Comparison of ENCODE assay signal across 9 cellular contexts in genomic region chr22:46287873-46288751, GRCh38. TPM values are rescaled to one million over a fixed set of nuclear protein-coding genes. Genes with fewer than 3 reads are reported as not detected.
DNase-seq lines count a peak whose midpoint lies in the region; ATAC-seq and TF ChIP-seq lines count a peak whose summit lies in the region.
"Had no signal": no experiment of that assay in that cellular context is flagged by ENCODE, and none has a peak within 500 bp of the region (broad histone marks: within the 10 kb centered on the region; RNA-seq: fewer than 3 reads in every experiment).

No MANE protein-coding gene starts in this region.

- H3K4me1 ChIP-seq in osteoblast (ENCODE audit: insufficient read depth, low read length) = no peaks in the 10 kb centered on the region
- H3K4me1 ChIP-seq: A549 had no signal

- H3K9me3 Mint-ChIP-seq in activated CD4-positive, alpha-beta T cell treated with anti-CD3 and anti-CD28 coated beads for 36 hours (ENCODE audit: low read depth) = no peaks in the 10 kb centered on the region

- intact Hi-C loops in activated CD4-positive, alpha-beta T cell treated with anti-CD3 and anti-CD28 coated beads for 36 hours (cut with DNase I, micrococcal nuclease) = no loop called here

- no peak overlapping the region for H2AFZ ChIP-seq in osteoblast (ENCODE audit: low read length)

- no peak overlapping the region for H3K4me3 ChIP-seq in osteoblast (ENCODE audit: insufficient read depth, low read length)
- H3K4me3 ChIP-seq: A549 had no signal

- H3K79me2 ChIP-seq in osteoblast (ENCODE audit: insufficient read depth, low read length) = no peaks in the 10 kb centered on the region

- CTCF ChIA-PET in activated CD4-positive, alpha-beta T cell treated with anti-CD3 and anti-CD28 coated beads for 36 hours (lab: Charles Lee) = no interaction called here

- DNase-seq in activated CD4-positive, alpha-beta T cell treated with anti-CD3 and anti-CD28 coated beads for 36 hours = peak; percentile 40
- DNase-seq in activated CD4-positive, alpha-beta T cell treated with anti-CD3 and anti-CD28 coated beads, Interleukin-2, amount 50 U/mL, for 1 hour = no peak
- DNase-seq in activated gamma-delta T cell treated with Interleukin-2 at 50 U/mL for 16 hours (peak; percentile 39), osteoblast (ENCODE audit: insufficient read length, low spot score, missing footprints) (peak; percentile 56), NCI-H2029 treated with DMSO at 0.1 percent for 48 hours (lab: John Stamatoyannopoulos, UW) (no peak), NCI-H187 treated with DMSO at 0.1 percent for 48 hours (lab: John Stamatoyannopoulos, UW) (no peak)

- peaks cover 33% of the 10 kb centered on the region for H3K36me3 ChIP-seq in osteoblast (ENCODE audit: insufficient read depth, low read length)

- peaks cover 3% of the 10 kb centered on the region for H3K4me1 Mint-ChIP-seq in activated CD4-positive, alpha-beta T cell treated with anti-CD3 and anti-CD28 coated beads for 36 hours

- H3K4me3 Mint-ChIP-seq in activated CD4-positive, alpha-beta T cell treated with anti-CD3 and anti-CD28 coated beads for 36 hours = peak overlapping the region; percentile 56

- no peak overlapping the region for H3K4me2 ChIP-seq in osteoblast (ENCODE audit: insufficient read depth, low read length)
- H3K4me2 ChIP-seq: A549 had no signal

- TF ChIP-seq CTCF in osteoblast (IDR thresholded peaks at IDR 0.05; ENCODE audit: extremely low read depth, low read depth, low read length) = no peak

- no peaks in the 10 kb centered on the region for H3K9me3 ChIP-seq in osteoblast (ENCODE audit: low read depth, low read length)
- H3K9me3 ChIP-seq: A549 had no signal

- H3K27ac ChIP-seq in osteoblast (ENCODE audit: low read depth, low read length) = no peak overlapping the region
- H3K27ac ChIP-seq: A549 had no signal

- POLR2A ChIA-PET in activated CD4-positive, alpha-beta T cell treated with anti-CD3 and anti-CD28 coated beads for 36 hours (lab: Charles Lee) = no interaction called here

- H3K36me3 Mint-ChIP-seq in activated CD4-positive, alpha-beta T cell treated with anti-CD3 and anti-CD28 coated beads for 36 hours (ENCODE audit: low read depth) = peaks cover 5% of the 10 kb centered on the region

- peak overlapping the region; percentile 47 for H3K27ac Mint-ChIP-seq in activated CD4-positive, alpha-beta T cell treated with anti-CD3 and anti-CD28 coated beads for 36 hours

- no peaks in the 10 kb centered on the region for H4K20me1 ChIP-seq in osteoblast (ENCODE audit: insufficient read depth, low read length)

- H3K27me3 ChIP-seq in osteoblast (ENCODE audit: insufficient read depth, low read length) = no peaks in the 10 kb centered on the region

- ATAC-seq in activated CD4-positive, alpha-beta T cell treated with anti-CD3 and anti-CD28 coated beads for 36 hours = peak; percentile 64
- ATAC-seq in HG03159 (IDR thresholded peaks at IDR 0.05; ENCODE audit: unreplicated experiment) (peak; percentile 65), HG02870 (IDR thresholded peaks at IDR 0.05; ENCODE audit: unreplicated experiment) (no peak)
- ATAC-seq: A549 had no signal

- no peaks in the 10 kb centered on the region for H3K27me3 Mint-ChIP-seq in activated CD4-positive, alpha-beta T cell treated with anti-CD3 and anti-CD28 coated beads for 36 hours

RNA-seq across cellular contexts. Expression of gene GTSE1, which starts 8.6 kb away (rescaled TPM):
- 10 to 100 TPM; 39.9 to 42.4 TPM for total RNA-seq in activated CD4-positive, alpha-beta T cell treated with anti-CD3 and anti-CD28 coated beads for 36 hours
- 1.8 and 2.1 TPM in 2 replicates for total RNA-seq in osteoblast

RNA-seq across cellular contexts. Expression of gene TTC38, which starts 20.3 kb away (rescaled TPM):
- 1 to 10 TPM; 5.2 to 5.8 TPM for total RNA-seq in activated CD4-positive, alpha-beta T cell treated with anti-CD3 and anti-CD28 coated beads for 36 hours
- 25.6 and 29.3 TPM in 2 replicates for total RNA-seq in osteoblast

RNA-seq across cellular contexts. Expression of gene PKDREJ, which starts 25.0 kb away (rescaled TPM):
- not detected for total RNA-seq in activated CD4-positive, alpha-beta T cell treated with anti-CD3 and anti-CD28 coated beads for 36 hours
- total RNA-seq in osteoblast = not detected in 2 replicates

RNA-seq across cellular contexts. Expression of gene CDPF1, which starts 38.0 kb away (rescaled TPM):
- 1 to 10 TPM; 8.1 to 8.8 TPM for total RNA-seq in activated CD4-positive, alpha-beta T cell treated with anti-CD3 and anti-CD28 coated beads for 36 hours
- 12.7 and 15.0 TPM in 2 replicates for total RNA-seq in osteoblast

RNA-seq across cellular contexts. Expression of gene TRMU, which starts 47.4 kb away (rescaled TPM):
- 10 to 100 TPM; 61.4 to 75.3 TPM for total RNA-seq in activated CD4-positive, alpha-beta T cell treated with anti-CD3 and anti-CD28 coated beads for 36 hours
- 18.9 and 22.1 TPM in 2 replicates for total RNA-seq in osteoblast

Comparison
In these comparisons a context has a peak if more than half of its experiments do, and no peak if none do; other contexts are left out.
1. DNase-seq: peak in activated CD4-positive, alpha-beta T cell treated with anti-CD3 and anti-CD28 coated beads for 36 hours (single experiment), activated gamma-delta T cell treated with Interleukin-2 at 50 U/mL for 16 hours (single experiment) and osteoblast (single experiment); none in activated CD4-positive, alpha-beta T cell treated with anti-CD3 and anti-CD28 coated beads, Interleukin-2, amount 50 U/mL, for 1 hour (single experiment), NCI-H2029 treated with DMSO at 0.1 percent for 48 hours (single experiment) and NCI-H187 treated with DMSO at 0.1 percent for 48 hours (single experiment).
2. RNA of gene GTSE1, which starts 8.6 kb away (total RNA-seq): 39.9 to 42.4 TPM in activated CD4-positive, alpha-beta T cell treated with anti-CD3 and anti-CD28 coated beads for 36 hours; 1.8 to 2.1 TPM in osteoblast; every median in the first group is over 10 times any median in the second.